Comparison of ENCODE assay signal across 1 cellular context in genomic region chr14:52380294-52380693, GRCh38.
TF ChIP-seq lines count a peak whose summit lies in the region.

No MANE protein-coding gene starts in this region.

TF ChIP-seq in GM12878, 131 proteins besides CTCF, POLR2A, EP300 and RAD21 (continued from another document and continues in another):
- TF ChIP-seq STAT1 (conservative IDR thresholded peaks at IDR 0.05) = no peak
- TF ChIP-seq TCF7 (IDR thresholded peaks at IDR 0.05; ENCODE audit: borderline replicate concordance) = no peak
- no peak for TF ChIP-seq YBX1 (IDR thresholded peaks at IDR 0.05)
- TF ChIP-seq CHD1 (IDR thresholded peaks at IDR 0.05; ENCODE audit: low read depth, low read length) = no peak
- no peak for TF ChIP-seq IKZF2 (IDR thresholded peaks at IDR 0.05)
- no peak for TF ChIP-seq TCF12 (IDR thresholded peaks at IDR 0.05; ENCODE audit: low read depth, low read length)
- TF ChIP-seq RFX5 (IDR thresholded peaks at IDR 0.05; ENCODE audit: low read depth, low read length) = no peak
- no peak for TF ChIP-seq ZBTB33 (IDR thresholded peaks at IDR 0.05)
- TF ChIP-seq CBFB (IDR thresholded peaks at IDR 0.05; ENCODE audit: low read depth) = no peak
- TF ChIP-seq NFXL1 (IDR thresholded peaks at IDR 0.05; ENCODE audit: borderline replicate concordance) = no peak
- no peak for TF ChIP-seq JUND (IDR thresholded peaks at IDR 0.05; ENCODE audit: low read depth, low read length)
- TF ChIP-seq SIN3A (IDR thresholded peaks at IDR 0.05; ENCODE audit: low read depth, low read length) = no peak
- TF ChIP-seq ASH2L (IDR thresholded peaks at IDR 0.05; ENCODE audit: borderline replicate concordance, low read depth) = no peak
- TF ChIP-seq, protein P1, sequence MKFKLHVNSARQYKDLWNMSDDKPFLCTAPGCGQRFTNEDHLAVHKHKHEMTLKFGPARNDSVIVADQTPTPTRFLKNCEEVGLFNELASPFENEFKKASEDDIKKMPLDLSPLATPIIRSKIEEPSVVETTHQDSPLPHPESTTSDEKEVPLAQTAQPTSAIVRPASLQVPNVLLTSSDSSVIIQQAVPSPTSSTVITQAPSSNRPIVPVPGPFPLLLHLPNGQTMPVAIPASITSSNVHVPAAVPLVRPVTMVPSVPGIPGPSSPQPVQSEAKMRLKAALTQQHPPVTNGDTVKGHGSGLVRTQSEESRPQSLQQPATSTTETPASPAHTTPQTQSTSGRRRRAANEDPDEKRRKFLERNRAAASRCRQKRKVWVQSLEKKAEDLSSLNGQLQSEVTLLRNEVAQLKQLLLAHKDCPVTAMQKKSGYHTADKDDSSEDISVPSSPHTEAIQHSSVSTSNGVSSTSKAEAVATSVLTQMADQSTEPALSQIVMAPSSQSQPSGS (IDR thresholded peaks at IDR 0.05; ENCODE audit: low read length) = no peak
- TF ChIP-seq CEBPB (IDR thresholded peaks at IDR 0.05; ENCODE audit: borderline replicate concordance in 1 of 2, low read depth in 2 of 2, low read length in 2 of 2) = no peak
- TF ChIP-seq, protein P2, sequence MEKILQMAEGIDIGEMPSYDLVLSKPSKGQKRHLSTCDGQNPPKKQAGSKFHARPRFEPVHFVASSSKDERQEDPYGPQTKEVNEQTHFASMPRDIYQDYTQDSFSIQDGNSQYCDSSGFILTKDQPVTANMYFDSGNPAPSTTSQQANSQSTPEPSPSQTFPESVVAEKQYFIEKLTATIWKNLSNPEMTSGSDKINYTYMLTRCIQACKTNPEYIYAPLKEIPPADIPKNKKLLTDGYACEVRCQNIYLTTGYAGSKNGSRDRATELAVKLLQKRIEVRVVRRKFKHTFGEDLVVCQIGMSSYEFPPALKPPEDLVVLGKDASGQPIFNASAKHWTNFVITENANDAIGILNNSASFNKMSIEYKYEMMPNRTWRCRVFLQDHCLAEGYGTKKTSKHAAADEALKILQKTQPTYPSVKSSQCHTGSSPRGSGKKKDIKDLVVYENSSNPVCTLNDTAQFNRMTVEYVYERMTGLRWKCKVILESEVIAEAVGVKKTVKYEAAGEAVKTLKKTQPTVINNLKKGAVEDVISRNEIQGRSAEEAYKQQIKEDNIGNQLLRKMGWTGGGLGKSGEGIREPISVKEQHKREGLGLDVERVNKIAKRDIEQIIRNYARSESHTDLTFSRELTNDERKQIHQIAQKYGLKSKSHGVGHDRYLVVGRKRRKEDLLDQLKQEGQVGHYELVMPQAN (conservative IDR thresholded peaks at IDR 0.05) = no peak
- no peak for TF ChIP-seq BMI1 (IDR thresholded peaks at IDR 0.05; ENCODE audit: borderline replicate concordance)
- TF ChIP-seq, protein P3, sequence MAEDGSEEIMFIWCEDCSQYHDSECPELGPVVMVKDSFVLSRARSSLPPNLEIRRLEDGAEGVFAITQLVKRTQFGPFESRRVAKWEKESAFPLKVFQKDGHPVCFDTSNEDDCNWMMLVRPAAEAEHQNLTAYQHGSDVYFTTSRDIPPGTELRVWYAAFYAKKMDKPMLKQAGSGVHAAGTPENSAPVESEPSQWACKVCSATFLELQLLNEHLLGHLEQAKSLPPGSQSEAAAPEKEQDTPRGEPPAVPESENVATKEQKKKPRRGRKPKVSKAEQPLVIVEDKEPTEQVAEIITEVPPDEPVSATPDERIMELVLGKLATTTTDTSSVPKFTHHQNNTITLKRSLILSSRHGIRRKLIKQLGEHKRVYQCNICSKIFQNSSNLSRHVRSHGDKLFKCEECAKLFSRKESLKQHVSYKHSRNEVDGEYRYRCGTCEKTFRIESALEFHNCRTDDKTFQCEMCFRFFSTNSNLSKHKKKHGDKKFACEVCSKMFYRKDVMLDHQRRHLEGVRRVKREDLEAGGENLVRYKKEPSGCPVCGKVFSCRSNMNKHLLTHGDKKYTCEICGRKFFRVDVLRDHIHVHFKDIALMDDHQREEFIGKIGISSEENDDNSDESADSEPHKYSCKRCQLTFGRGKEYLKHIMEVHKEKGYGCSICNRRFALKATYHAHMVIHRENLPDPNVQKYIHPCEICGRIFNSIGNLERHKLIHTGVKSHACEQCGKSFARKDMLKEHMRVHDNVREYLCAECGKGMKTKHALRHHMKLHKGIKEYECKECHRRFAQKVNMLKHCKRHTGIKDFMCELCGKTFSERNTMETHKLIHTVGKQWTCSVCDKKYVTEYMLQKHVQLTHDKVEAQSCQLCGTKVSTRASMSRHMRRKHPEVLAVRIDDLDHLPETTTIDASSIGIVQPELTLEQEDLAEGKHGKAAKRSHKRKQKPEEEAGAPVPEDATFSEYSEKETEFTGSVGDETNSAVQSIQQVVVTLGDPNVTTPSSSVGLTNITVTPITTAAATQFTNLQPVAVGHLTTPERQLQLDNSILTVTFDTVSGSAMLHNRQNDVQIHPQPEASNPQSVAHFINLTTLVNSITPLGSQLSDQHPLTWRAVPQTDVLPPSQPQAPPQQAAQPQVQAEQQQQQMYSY (CRISPR knock-in tag; IDR thresholded peaks at IDR 0.05) = no peak
- peak; percentile 57; the same call in 1 of the 2 replicates for TF ChIP-seq IRF4 (IDR thresholded peaks at IDR 0.05; ENCODE audit: low read depth, low read length)
- TF ChIP-seq CBX3 (IDR thresholded peaks at IDR 0.05; ENCODE audit: borderline replicate concordance, low read depth) = no peak
- no peak for TF ChIP-seq SUZ12 (IDR thresholded peaks at IDR 0.05; ENCODE audit: unreplicated experiment)
- no peak for TF ChIP-seq SMAD5 (IDR thresholded peaks at IDR 0.05; ENCODE audit: low read depth)
- no peak for TF ChIP-seq ZNF384 (IDR thresholded peaks at IDR 0.05; ENCODE audit: borderline replicate concordance, low read depth, low read length)
- TF ChIP-seq RELA (IDR thresholded peaks at IDR 0.05; ENCODE audit: borderline replicate concordance, partially characterized antibody) = no peak
- TF ChIP-seq NR2C1 (IDR thresholded peaks at IDR 0.05) = no peak
- TF ChIP-seq EZH2 (IDR thresholded peaks at IDR 0.05; ENCODE audit: borderline replicate concordance, control insufficient read depth, low read depth, low read length) = no peak
- no peak for TF ChIP-seq POLR2AphosphoS5 (IDR thresholded peaks at IDR 0.05; ENCODE audit: low read length)
- 0 out of 2 replicates have a peak, but pooled peaks have one; percentile 16 for TF ChIP-seq MEF2A (IDR thresholded peaks at IDR 0.05; ENCODE audit: insufficient read depth, low read depth, low read length)
- TF ChIP-seq TBL1XR1 (IDR thresholded peaks at IDR 0.05; ENCODE audit: low read depth, low read length) = no peak
- peak; percentile 17; the same call in 1 of the 2 replicates for TF ChIP-seq CREM (IDR thresholded peaks at IDR 0.05; ENCODE audit: low read depth)
- TF ChIP-seq STAT3 (IDR thresholded peaks at IDR 0.05; ENCODE audit: low read depth, low read length) = no peak
- no peak for TF ChIP-seq E4F1 (IDR thresholded peaks at IDR 0.05; ENCODE audit: borderline replicate concordance, partially characterized antibody)
- no peak for TF ChIP-seq ZBTB40 (IDR thresholded peaks at IDR 0.05; ENCODE audit: borderline replicate concordance)
- no peak for TF ChIP-seq SMARCA5 (IDR thresholded peaks at IDR 0.05)
- TF ChIP-seq SKIL (IDR thresholded peaks at IDR 0.05; ENCODE audit: low read depth, poor library complexity, severe bottlenecking) = no peak
- no peak for TF ChIP-seq MLLT1 (IDR thresholded peaks at IDR 0.05)
- TF ChIP-seq GATAD2B (conservative IDR thresholded peaks at IDR 0.05; ENCODE audit: low read depth) = no peak
- TF ChIP-seq TAF1 (IDR thresholded peaks at IDR 0.05; ENCODE audit: borderline replicate concordance, low read depth, low read length) = no peak
- TF ChIP-seq SIX5 (IDR thresholded peaks at IDR 0.05; ENCODE audit: low read depth, low read length, severe bottlenecking) = no peak
- no peak for TF ChIP-seq BCL3 (IDR thresholded peaks at IDR 0.05; ENCODE audit: borderline replicate concordance, insufficient read depth, low read depth, low read length, poor library complexity, severe bottlenecking)
- no peak for TF ChIP-seq CBX5 (IDR thresholded peaks at IDR 0.05; ENCODE audit: low read depth)
- no peak for TF ChIP-seq CHD2 (IDR thresholded peaks at IDR 0.05; ENCODE audit: borderline replicate concordance, low read depth, low read length)
